ENCODE assay signal across 8 cellular contexts in genomic region chr16:15027503-15028344, GRCh38. TPM values are rescaled to one million over a fixed set of nuclear protein-coding genes. Genes with fewer than 3 reads are reported as not detected.
DNase-seq lines count a peak whose midpoint lies in the region; ATAC-seq, FAIRE-seq and TF ChIP-seq lines count a peak whose summit lies in the region.
"Not testable (repeated sequence)": the region's sequence is repeated elsewhere in the genome, so short reads cannot be mapped to it uniquely, and the experiment has no call there.

No MANE protein-coding gene starts in this region.

- not testable (repeated sequence) for FAIRE-seq in astrocyte (lab: Jason Lieb, UNC)

- not testable (repeated sequence) for DNase-seq in GM23338 (ENCODE audit: low spot score); astrocyte (ENCODE audit: low read depth); effector memory CD8-positive, alpha-beta T cell; left ventricle myocardium inferior; naive thymus-derived CD4-positive, alpha-beta T cell; sigmoid colon; type B pancreatic cell (ENCODE audit: extremely low spot score, unreplicated experiment)
- peak; percentile 14 for DNase-seq in activated CD4-positive, alpha-beta memory T cell treated with anti-CD3 and anti-CD28 coated beads, Interleukin-2, amount 10 ng/mL, durations not matched to agents 7 days and 5 days

- peaks cover 13% of the 10 kb centered on the region; the same call in 1 of the 2 replicates for H3F3A ChIP-seq in GM23338 (replicated peaks; ENCODE audit: low read depth)

- H3K36me3 Mint-ChIP-seq in GM23338 (ENCODE audit: low read depth) = peaks cover 46% of the 10 kb centered on the region
- H3K36me3 Mint-ChIP-seq in activated CD4-positive, alpha-beta memory T cell treated with anti-CD3 and anti-CD28 coated beads, Interleukin-2, amount 10 ng/mL, durations not matched to agents 7 days and 5 days (ENCODE audit: low read depth) = peaks cover 43% of the 10 kb centered on the region
- peaks cover 47% of the 10 kb centered on the region for H3K36me3 Mint-ChIP-seq in astrocyte (ENCODE audit: low read depth, unreplicated experiment)
- peaks cover 59% of the 10 kb centered on the region for H3K36me3 Mint-ChIP-seq in effector memory CD8-positive, alpha-beta T cell (ENCODE audit: insufficient read depth)
- peaks cover 11 to 50% (median 36%) of the 10 kb centered on the region in 5 donors for H3K36me3 Mint-ChIP-seq in naive thymus-derived CD4-positive, alpha-beta T cell
- peaks cover 43% of the 10 kb centered on the region for H3K36me3 Mint-ChIP-seq in type B pancreatic cell

- 86 to 91% methylated on average over 29 of the region's 29 CpGs for WGBS in sigmoid colon, 2 donors

- TF ChIP-seq POLR2A in sigmoid colon (IDR thresholded peaks at IDR 0.05) = not testable (repeated sequence)

- not testable (repeated sequence) for H3K79me2 ChIP-seq in GM23338 (replicated peaks; ENCODE audit: insufficient read depth)
- peaks cover 28% of the 10 kb centered on the region for H3K79me2 ChIP-seq in astrocyte (ENCODE audit: insufficient read depth, low read length)

- H3K4me3 ChIP-seq in GM23338; astrocyte (ENCODE audit: insufficient read depth, low read depth, low read length); left ventricle myocardium inferior; naive thymus-derived CD4-positive, alpha-beta T cell (ENCODE audit: low read length); sigmoid colon: not testable (repeated sequence)

- not testable (repeated sequence) for H3K9me3 Mint-ChIP-seq in GM23338; activated CD4-positive, alpha-beta memory T cell treated with anti-CD3 and anti-CD28 coated beads, Interleukin-2, amount 10 ng/mL, durations not matched to agents 7 days and 5 days; astrocyte (ENCODE audit: unreplicated experiment); effector memory CD8-positive, alpha-beta T cell; naive thymus-derived CD4-positive, alpha-beta T cell; type B pancreatic cell

- peaks cover 14% of the 10 kb centered on the region for H3K36me3 ChIP-seq in GM23338 (ENCODE audit: insufficient read depth)
- H3K36me3 ChIP-seq in astrocyte (ENCODE audit: insufficient read depth, low read length) = peaks cover 31% of the 10 kb centered on the region
- peaks cover 80% of the 10 kb centered on the region for H3K36me3 ChIP-seq in left ventricle myocardium inferior
- H3K36me3 ChIP-seq in naive thymus-derived CD4-positive, alpha-beta T cell (ENCODE audit: control insufficient read depth in 2 of 3, insufficient read depth in 3 of 3, low read length in 3 of 3) = peaks cover 5 to 69% (median 10%) of the 10 kb centered on the region in 3 experiments
- peaks cover 9 to 72% (median 32%) of the 10 kb centered on the region in 4 donors for H3K36me3 ChIP-seq in sigmoid colon

- H3K9me3 ChIP-seq in astrocyte (ENCODE audit: insufficient read depth, low read depth, low read length); left ventricle myocardium inferior (replicated peaks); naive thymus-derived CD4-positive, alpha-beta T cell (ENCODE audit: control insufficient read depth in 2 of 3, low read length in 3 of 3); sigmoid colon: not testable (repeated sequence)

- H4K20me1 ChIP-seq in GM23338 (replicated peaks; ENCODE audit: insufficient read depth) (peaks cover 13% of the 10 kb centered on the region), astrocyte (ENCODE audit: insufficient read depth, low read length) (peaks cover 56% of the 10 kb centered on the region)

- TF ChIP-seq EP300 in sigmoid colon (IDR thresholded peaks at IDR 0.05) = not testable (repeated sequence)

- CTCF ChIA-PET in activated CD4-positive, alpha-beta memory T cell treated with anti-CD3 and anti-CD28 coated beads, Interleukin-2, amount 10 ng/mL, durations not matched to agents 7 days and 5 days (lab: Charles Lee); naive thymus-derived CD4-positive, alpha-beta T cell (lab: Charles Lee): not testable (repeated sequence)

- not testable (repeated sequence) for H2AFZ ChIP-seq in GM23338; astrocyte (ENCODE audit: low read depth, low read length)

- not testable (repeated sequence) for H3K4me1 ChIP-seq in GM23338 (ENCODE audit: insufficient read depth); naive thymus-derived CD4-positive, alpha-beta T cell (ENCODE audit: control insufficient read depth in 2 of 2, insufficient read depth in 2 of 2, low read length in 2 of 2)
- H3K4me1 ChIP-seq in astrocyte (ENCODE audit: insufficient read depth, low read length) (peaks cover 17% of the 10 kb centered on the region), left ventricle myocardium inferior (peaks cover 23% of the 10 kb centered on the region), sigmoid colon (peaks cover 0 to 48% (median 16%) of the 10 kb centered on the region in 4 donors)

- intact Hi-C loops in left ventricle myocardium inferior (cut with micrococcal nuclease); naive thymus-derived CD4-positive, alpha-beta T cell (cut with micrococcal nuclease); sigmoid colon (cut with DNase I): not testable (repeated sequence)

- not testable (repeated sequence) for H3K27me3 ChIP-seq in GM23338 (ENCODE audit: insufficient read depth); astrocyte (ENCODE audit: insufficient read depth, low read length); left ventricle myocardium inferior (ENCODE audit: low read depth); naive thymus-derived CD4-positive, alpha-beta T cell (ENCODE audit: control insufficient read depth in 2 of 2, insufficient read depth in 2 of 2, low read length in 2 of 2); sigmoid colon

- H3K27ac Mint-ChIP-seq in GM23338 (peak overlapping the region; percentile 7), astrocyte (ENCODE audit: unreplicated experiment) (peak overlapping the region; percentile 4), type B pancreatic cell (peak overlapping the region; percentile 38)
- not testable (repeated sequence) for H3K27ac Mint-ChIP-seq in activated CD4-positive, alpha-beta memory T cell treated with anti-CD3 and anti-CD28 coated beads, Interleukin-2, amount 10 ng/mL, durations not matched to agents 7 days and 5 days
- peak overlapping the region; percentile 5 to 39 for H3K27ac Mint-ChIP-seq in effector memory CD8-positive, alpha-beta T cell
- H3K27ac Mint-ChIP-seq in naive thymus-derived CD4-positive, alpha-beta T cell = peak overlapping the region in 6 of 9 donors; percentile 4 to 68 (median 47)

- POLR2A ChIA-PET in activated CD4-positive, alpha-beta memory T cell treated with anti-CD3 and anti-CD28 coated beads, Interleukin-2, amount 10 ng/mL, durations not matched to agents 7 days and 5 days (lab: Charles Lee); naive thymus-derived CD4-positive, alpha-beta T cell (lab: Charles Lee): not testable (repeated sequence)

- H3K4me1 Mint-ChIP-seq in GM23338 (peaks cover 15% of the 10 kb centered on the region), astrocyte (ENCODE audit: low read depth, unreplicated experiment) (peaks cover 15% of the 10 kb centered on the region), type B pancreatic cell (ENCODE audit: unreplicated experiment) (peaks cover 11% of the 10 kb centered on the region)
- H3K4me1 Mint-ChIP-seq in activated CD4-positive, alpha-beta memory T cell treated with anti-CD3 and anti-CD28 coated beads, Interleukin-2, amount 10 ng/mL, durations not matched to agents 7 days and 5 days = peaks cover 15% of the 10 kb centered on the region
- peaks cover 16 to 35% of the 10 kb centered on the region in 2 donors for H3K4me1 Mint-ChIP-seq in effector memory CD8-positive, alpha-beta T cell (ENCODE audit: low read depth in 2 of 2)
- H3K4me1 Mint-ChIP-seq in naive thymus-derived CD4-positive, alpha-beta T cell = peaks cover 14 to 19% (median 17%) of the 10 kb centered on the region in 7 donors

- not testable (repeated sequence) for TF ChIP-seq CTCF in GM23338 (conservative IDR thresholded peaks at IDR 0.05; ENCODE audit: low read depth in 2 of 2); astrocyte (IDR thresholded peaks at IDR 0.05; ENCODE audit: insufficient read depth, low read depth, low read length); left ventricle myocardium inferior (IDR thresholded peaks at IDR 0.05; ENCODE audit: borderline replicate concordance); sigmoid colon (IDR thresholded peaks at IDR 0.05); type B pancreatic cell (conservative IDR thresholded peaks at IDR 0.05)

- not testable (repeated sequence) for H3K9ac ChIP-seq in astrocyte (ENCODE audit: low read length)

- not testable (repeated sequence) for H3K4me3 Mint-ChIP-seq in GM23338; activated CD4-positive, alpha-beta memory T cell treated with anti-CD3 and anti-CD28 coated beads, Interleukin-2, amount 10 ng/mL, durations not matched to agents 7 days and 5 days; astrocyte (ENCODE audit: unreplicated experiment); effector memory CD8-positive, alpha-beta T cell; naive thymus-derived CD4-positive, alpha-beta T cell; type B pancreatic cell

- ATAC-seq in GM23338 = peak; percentile 60
- not testable (repeated sequence) for ATAC-seq in effector memory CD8-positive, alpha-beta T cell (replicated peaks); naive thymus-derived CD4-positive, alpha-beta T cell

- H3K27ac ChIP-seq in GM23338 (ENCODE audit: low read depth); astrocyte (ENCODE audit: low read depth, low read length); naive thymus-derived CD4-positive, alpha-beta T cell (ENCODE audit: low read depth, low read length): not testable (repeated sequence)
- peak overlapping the region; percentile 16 for H3K27ac ChIP-seq in left ventricle myocardium inferior (replicated peaks)
- peak overlapping the region in 3 of 4 donors; percentile 1 to 46 (median 38) for H3K27ac ChIP-seq in sigmoid colon

- H3K27me3 Mint-ChIP-seq in GM23338 (ENCODE audit: insufficient read depth, low read depth, poor library complexity); activated CD4-positive, alpha-beta memory T cell treated with anti-CD3 and anti-CD28 coated beads, Interleukin-2, amount 10 ng/mL, durations not matched to agents 7 days and 5 days; astrocyte (ENCODE audit: low read depth, unreplicated experiment); effector memory CD8-positive, alpha-beta T cell; naive thymus-derived CD4-positive, alpha-beta T cell; type B pancreatic cell: not testable (repeated sequence)

- H3K4me2 ChIP-seq in GM23338 = peak overlapping the region; percentile 61
- H3K4me2 ChIP-seq in astrocyte (ENCODE audit: low read length) = not testable (repeated sequence)

- not testable (repeated sequence) for H3K9me2 ChIP-seq in GM23338 (ENCODE audit: insufficient read depth)

RNA-seq across cellular contexts. Expression of gene NTAN1, which starts 28.1 kb away (rescaled TPM):
- 31.4 and 39.4 TPM in 2 replicates for total RNA-seq in GM23338 (2014; rRNA removed; shearing (Covaris generic))
- 51.0 and 53.4 TPM in 2 replicates for polyA plus RNA-seq in GM23338 (2016; fragmentation: Nextera tagmentation; extraction: Ambion mirVana)
- total RNA-seq in activated CD4-positive, alpha-beta memory T cell treated with anti-CD3 and anti-CD28 coated beads, Interleukin-2, amount 10 ng/mL, durations not matched to agents 7 days and 5 days = 10 to 100 TPM; 58.6 to 59.1 TPM
- total RNA-seq in astrocyte = 61.3 and 66.3 TPM in 2 replicates
- 17.9 TPM for total RNA-seq in left ventricle myocardium inferior
- total RNA-seq in naive thymus-derived CD4-positive, alpha-beta T cell = 10 to 100 TPM; 26.1 to 39.2 (median 28.7) TPM
- 10 to 100 TPM; 50.3 to 54.0 TPM for polyA plus RNA-seq in naive thymus-derived CD4-positive, alpha-beta T cell
- 10 to 100 TPM; 61.2 to 90.6 (median 74.8) TPM for total RNA-seq in sigmoid colon
- polyA plus RNA-seq in sigmoid colon = 100 to 1,000 TPM in 2 of 3 donors, 10 to 100 TPM in 1; 32.8 to 112 (median 101) TPM
- 30.4 and 45.3 TPM in 2 replicates for total RNA-seq in type B pancreatic cell (ENCODE audit: low replicate concordance)

RNA-seq across cellular contexts. Expression of gene PDXDC1, which starts 52.9 kb away (rescaled TPM):
- total RNA-seq in GM23338 (2014; rRNA removed; shearing (Covaris generic)) = 86.1 and 91.6 TPM in 2 replicates
- polyA plus RNA-seq in GM23338 (2016; fragmentation: Nextera tagmentation; extraction: Ambion mirVana) (39.0 and 40.0 TPM in 2 replicates), sigmoid colon (100 to 1,000 TPM in 1 of 3 donors, 10 to 100 TPM in 2; 94.3 to 112 (median 99.6) TPM)
- total RNA-seq in activated CD4-positive, alpha-beta memory T cell treated with anti-CD3 and anti-CD28 coated beads, Interleukin-2, amount 10 ng/mL, durations not matched to agents 7 days and 5 days = 10 to 100 TPM; 50.1 to 53.4 TPM
- total RNA-seq in astrocyte (123 and 127 TPM in 2 replicates), left ventricle myocardium inferior (71.4 TPM), sigmoid colon (10 to 100 TPM; 46.4 to 57.3 (median 52.2) TPM), type B pancreatic cell (ENCODE audit: low replicate concordance) (130 and 198 TPM in 2 replicates)
- total RNA-seq in naive thymus-derived CD4-positive, alpha-beta T cell = 10 to 100 TPM; 50.6 to 79.4 (median 54.9) TPM
- polyA plus RNA-seq in naive thymus-derived CD4-positive, alpha-beta T cell = 10 to 100 TPM; 28.6 to 44.5 TPM
